2 cellular contexts compared by ENCODE assay signal in genomic region chr12:27896419-27896990, GRCh38.
A peak's percentile ranks its signal among the peaks of the same experiment; 100 is the strongest.
TF ChIP-seq lines count a peak whose summit lies in the region.

No MANE protein-coding gene starts in this region.

TF ChIP-seq in A549, 52 proteins besides CTCF, POLR2A, EP300 and RAD21 (continued from another document):
- TF ChIP-seq RNF2 (IDR thresholded peaks at IDR 0.05; ENCODE audit: borderline replicate concordance, low read depth) (no peak), SMC3 (IDR thresholded peaks at IDR 0.05) (no peak), JUNB (IDR thresholded peaks at IDR 0.05) (no peak), REST (IDR thresholded peaks at IDR 0.05) (peak; percentile 46; the same call in 1 of the 2 replicates)
TF ChIP-seq in A549: peak in this region for 1.

TF ChIP-seq in GM12878, 131 proteins besides CTCF, POLR2A, EP300 and RAD21 (continued from another document and continues in another):
- TF ChIP-seq RELB (IDR thresholded peaks at IDR 0.05; ENCODE audit: low read depth), result no peak
- no peak for TF ChIP-seq HSF1 (IDR thresholded peaks at IDR 0.05; ENCODE audit: low read depth, low read length)
- no peak for TF ChIP-seq PAX5 (IDR thresholded peaks at IDR 0.05; ENCODE audit: borderline replicate concordance, low read depth, low read length)
- TF ChIP-seq CEBPB (IDR thresholded peaks at IDR 0.05; ENCODE audit: borderline replicate concordance in 1 of 2, low read depth in 2 of 2, low read length in 2 of 2), result no peak
- peak; percentile 40; the same call in 1 of the 2 replicates for TF ChIP-seq NR2F1 (conservative IDR thresholded peaks at IDR 0.05)
- no peak for TF ChIP-seq CBFB (IDR thresholded peaks at IDR 0.05; ENCODE audit: low read depth)
- no peak for TF ChIP-seq RB1 (IDR thresholded peaks at IDR 0.05; ENCODE audit: borderline replicate concordance)
- TF ChIP-seq CHD4 (IDR thresholded peaks at IDR 0.05), result no peak
- no peak for TF ChIP-seq KAT2A (conservative IDR thresholded peaks at IDR 0.05; ENCODE audit: control insufficient read depth, low read depth, low read length)
- TF ChIP-seq SIX5 (IDR thresholded peaks at IDR 0.05; ENCODE audit: low read depth, low read length, severe bottlenecking), result no peak
- TF ChIP-seq CREB1 (IDR thresholded peaks at IDR 0.05; ENCODE audit: low read depth), result 0 out of 2 replicates have a peak, but pooled peaks have one; percentile 15
- TF ChIP-seq RAD51 (IDR thresholded peaks at IDR 0.05), result no peak
- TF ChIP-seq RCOR1 (conservative IDR thresholded peaks at IDR 0.05; ENCODE audit: low read depth, low read length), result no peak
- no peak for TF ChIP-seq PKNOX1 (IDR thresholded peaks at IDR 0.05)
- 0 out of 2 replicates have a peak, but pooled peaks have one; percentile 11 for TF ChIP-seq GABPA (IDR thresholded peaks at IDR 0.05; ENCODE audit: low read depth)
- no peak for TF ChIP-seq BRCA1 (IDR thresholded peaks at IDR 0.05; ENCODE audit: low read depth, low read length)
- 0 out of 2 replicates have a peak, but pooled peaks have one; percentile 17 for TF ChIP-seq ATF2 (IDR thresholded peaks at IDR 0.05; ENCODE audit: low read length)
- no peak for TF ChIP-seq E4F1 (IDR thresholded peaks at IDR 0.05; ENCODE audit: borderline replicate concordance, partially characterized antibody)
- no peak for TF ChIP-seq DPF2 (IDR thresholded peaks at IDR 0.05)
- TF ChIP-seq USF1 (IDR thresholded peaks at IDR 0.05; ENCODE audit: borderline replicate concordance, extremely low read length, insufficient read depth, low read depth, low read length), result no peak
- no peak for TF ChIP-seq POU2F2 (IDR thresholded peaks at IDR 0.05; ENCODE audit: borderline replicate concordance, low read depth, low read length)
- no peak for TF ChIP-seq ETV6 (conservative IDR thresholded peaks at IDR 0.05 in 1 of 2, IDR thresholded peaks at IDR 0.05 in 1 of 2; ENCODE audit: borderline replicate concordance in 1 of 2, low read depth in 1 of 2)
- TF ChIP-seq MTA2 (IDR thresholded peaks at IDR 0.05; ENCODE audit: low read depth), result no peak
- TF ChIP-seq MEF2B (IDR thresholded peaks at IDR 0.05; ENCODE audit: partially characterized antibody, poor library complexity, severe bottlenecking), result no peak
- no peak for TF ChIP-seq ZBTB11 (CRISPR knock-in tag; IDR thresholded peaks at IDR 0.05)
- no peak for TF ChIP-seq ZNF217 (IDR thresholded peaks at IDR 0.05)
- no peak for TF ChIP-seq ZNF592 (IDR thresholded peaks at IDR 0.05)
- TF ChIP-seq RELA (IDR thresholded peaks at IDR 0.05; ENCODE audit: borderline replicate concordance, partially characterized antibody), result no peak
- peak; percentile 71 for TF ChIP-seq REST (IDR thresholded peaks at IDR 0.05; ENCODE audit: low read depth, low read length)
- TF ChIP-seq KLF5 (IDR thresholded peaks at IDR 0.05; ENCODE audit: partially characterized antibody), result no peak
- no peak for TF ChIP-seq POLR2AphosphoS2 (IDR thresholded peaks at IDR 0.05; ENCODE audit: low read depth, low read length)
- no peak for TF ChIP-seq EED (IDR thresholded peaks at IDR 0.05; ENCODE audit: low read depth)
- TF ChIP-seq MLLT1 (IDR thresholded peaks at IDR 0.05), result no peak
